Comparison of ENCODE assay signal across 20 cellular contexts in genomic region chr19:47703301-47703700, GRCh38. TPM values are rescaled to one million over a fixed set of nuclear protein-coding genes. Genes with fewer than 3 reads are reported as not detected.
DNase-seq lines count a peak whose midpoint lies in the region; FAIRE-seq and TF ChIP-seq lines count a peak whose summit lies in the region.
"Had no signal": no experiment of that assay in that cellular context is flagged by ENCODE, and none has a peak within 500 bp of the region (broad histone marks: within the 10 kb centered on the region; RNA-seq: fewer than 3 reads in every experiment).

No MANE protein-coding gene starts in this region.

- TF ChIP-seq CTCF in RWPE1 (conservative IDR thresholded peaks at IDR 0.05; ENCODE audit: low read depth) = no peak
- TF ChIP-seq CTCF in esophagus muscularis mucosa (IDR thresholded peaks at IDR 0.05) = no peak
- TF ChIP-seq CTCF in osteocyte (IDR thresholded peaks at IDR 0.05) = no peak

- no peak overlapping the region for H3K4me3 Mint-ChIP-seq in osteocyte (ENCODE audit: unreplicated experiment)
- H3K4me3 Mint-ChIP-seq: CD8-positive, alpha-beta T cell had no signal

- no peak overlapping the region for H3K4me3 ChIP-seq in esophagus muscularis mucosa
- H3K4me3 ChIP-seq: BLaER1 had no signal

- TF ChIP-seq EP300 in esophagus muscularis mucosa (IDR thresholded peaks at IDR 0.05) = no peak

- TF ChIP-seq POLR2A in esophagus muscularis mucosa (IDR thresholded peaks at IDR 0.05; ENCODE audit: low read depth) = no peak

- 83% methylated on average over 5 of the region's 5 CpGs for WGBS in esophagus muscularis mucosa

- H3K9me3 Mint-ChIP-seq in osteocyte (ENCODE audit: unreplicated experiment) = no peaks in the 10 kb centered on the region
- H3K9me3 Mint-ChIP-seq: CD8-positive, alpha-beta T cell had no signal

- CTCF ChIA-PET in RWPE1 (lab: Yijun Ruan, JAX) = interaction anchor here (0.6 to 5.3 kb wide), 5 partner anchors 10 to 388 kb away, joined by 3 to 43 read pairs (median 4); partner anchors contain the start of gene EHD2

- H3K36me3 Mint-ChIP-seq in osteocyte (ENCODE audit: unreplicated experiment) = peaks cover 9% of the 10 kb centered on the region

- DNase-seq in D341Med (ENCODE audit: low spot score) = peak; percentile 74
- no peak for DNase-seq in RWPE1 (ENCODE audit: low spot score)
- DNase-seq in esophagus muscularis mucosa (ENCODE audit: extremely low spot score) = no peak
- DNase-seq in osteocyte (ENCODE audit: extremely low spot score, unreplicated experiment) = no peak
- DNase-seq in GM19239 (ENCODE audit: insufficient read length, low spot score) = no peak
- no peak for DNase-seq in activated gamma-delta T cell (lab: John Stamatoyannopoulos, UW)
- DNase-seq in stimulated activated CD4-positive, alpha-beta T cell treated with anti-CD3 and anti-CD28 coated beads, Interleukin-4, amount 100 ng/mL, for 24 hours = no peak
- no peak for DNase-seq in C1 segment of cervical spinal cord (lab: John Stamatoyannopoulos, UW)
- DNase-seq: Calu3; CD8-positive, alpha-beta T cell; KG1; NCI-H1105 treated with DMSO at 0.1 percent for 48 hours; NCI-H1694; NCI-H2081 treated with DMSO at 0.1 percent for 48 hours; SHP77 had no signal

- peaks cover 0 to 42% (median 14%) of the 10 kb centered on the region in 4 donors for H3K4me1 ChIP-seq in esophagus muscularis mucosa
- H3K4me1 ChIP-seq: BLaER1 had no signal

- H3K36me3 ChIP-seq in esophagus muscularis mucosa = peaks cover 37 to 57% (median 55%) of the 10 kb centered on the region in 4 donors

- H3K9me3 ChIP-seq in esophagus muscularis mucosa = no peaks in the 10 kb centered on the region
- H3K9me3 ChIP-seq: BLaER1 had no signal

- H3K27me3 ChIP-seq in esophagus muscularis mucosa = no peaks in the 10 kb centered on the region
- H3K27me3 ChIP-seq: BLaER1 had no signal

- H3K4me1 Mint-ChIP-seq in osteocyte (ENCODE audit: unreplicated experiment) = peaks cover 6% of the 10 kb centered on the region

- intact Hi-C loops in esophagus muscularis mucosa (cut with DNase I) = no loop called here

- peak overlapping the region; percentile 38 for H3K27ac Mint-ChIP-seq in osteocyte (ENCODE audit: unreplicated experiment)
- H3K27ac Mint-ChIP-seq: CD8-positive, alpha-beta T cell had no signal

- H3K27ac ChIP-seq in RWPE1 (0 out of 2 replicates have a peak overlapping the region, but pooled peaks have one; percentile 16), esophagus muscularis mucosa (replicated peaks in 1 of 4) (peak overlapping the region; percentile 60 to 80 (median 76))
- H3K27ac ChIP-seq: BLaER1 had no signal

- POLR2A ChIA-PET in RWPE1 (lab: Yijun Ruan, JAX; ENCODE audit: low non-redundant PET) = no interaction called here

- no peaks in the 10 kb centered on the region for H3K27me3 Mint-ChIP-seq in osteocyte (ENCODE audit: unreplicated experiment)

- no peak for FAIRE-seq in GM19239 (lab: Jason Lieb, UNC)
- FAIRE-seq: A204.1, GM12892, GM18507 had no signal

RNA-seq across cellular contexts. Expression of gene EHD2, which starts 9.9 kb away (rescaled TPM):
- total RNA-seq in esophagus muscularis mucosa = 100 to 1,000 TPM; 154 to 444 (median 250) TPM
- total RNA-seq in osteocyte = 440 and 443 TPM in 2 replicates
- total RNA-seq: OCI-LY7 had no signal

RNA-seq across cellular contexts. Expression of gene NOP53, which starts 42.0 kb away (rescaled TPM):
- total RNA-seq in esophagus muscularis mucosa (100 to 1,000 TPM; 350 to 500 (median 454) TPM), osteocyte (231 and 232 TPM in 2 replicates)
